ENCODE assay signal across 1 cellular context in genomic region chr2:128601298-128602037, GRCh38.
TF ChIP-seq lines count a peak whose summit lies in the region.

No MANE protein-coding gene starts in this region.

TF ChIP-seq in HepG2, 621 proteins besides CTCF, POLR2A, EP300 and RAD21 (continued from another document):
- TF ChIP-seq RERE (CRISPR knock-in tag; IDR thresholded peaks at IDR 0.05; ENCODE audit: low read depth) = no peak
- TF ChIP-seq KLF6 (CRISPR knock-in tag; IDR thresholded peaks at IDR 0.05) = no peak
- no peak for TF ChIP-seq ZEB1 (IDR thresholded peaks at IDR 0.05; ENCODE audit: insufficient replicate concordance, low read depth)
- TF ChIP-seq MZF1 (CRISPR knock-in tag; IDR thresholded peaks at IDR 0.05; ENCODE audit: borderline replicate concordance) = no peak
- no peak for TF ChIP-seq ARID2 (CRISPR knock-in tag; IDR thresholded peaks at IDR 0.05; ENCODE audit: borderline replicate concordance)
